23 cellular contexts compared by ENCODE assay signal in the genomic region with DNA sequence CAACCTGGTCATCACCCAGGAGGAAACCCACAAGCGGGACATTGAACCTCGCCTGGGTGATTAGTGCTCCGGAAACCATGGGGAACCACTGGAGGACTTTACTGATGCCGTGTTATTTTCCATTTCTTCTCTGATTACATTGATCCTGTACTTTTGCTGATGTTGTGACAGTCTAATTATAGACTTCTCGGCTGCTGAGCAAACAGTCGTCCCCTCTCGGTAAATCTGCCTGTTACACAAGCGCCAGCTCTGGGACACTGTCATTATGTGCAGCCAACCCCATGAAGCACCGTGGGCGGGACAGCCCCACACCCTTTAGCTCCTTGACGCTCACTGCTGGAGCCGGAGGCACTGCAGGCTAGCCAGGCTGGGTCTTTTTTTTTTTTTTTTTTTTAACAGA. TPM values are rescaled to one million over a fixed set of nuclear protein-coding genes. Genes with fewer than 3 reads are reported as not detected.
DNase-seq lines count a peak whose midpoint lies in the region; ATAC-seq and TF ChIP-seq lines count a peak whose summit lies in the region.
"Had no signal": no experiment of that assay in that cellular context is flagged by ENCODE, and none has a peak within 500 bp of the region (broad histone marks: within the 10 kb centered on the region; RNA-seq: fewer than 3 reads in every experiment).

No MANE protein-coding gene starts in this region.

- peak; percentile 70 for ATAC-seq in left ventricle myocardium superior
- ATAC-seq in psoas muscle = peak; percentile 92 to 97 (median 96)
- ATAC-seq in HG03196 (IDR thresholded peaks at IDR 0.05; ENCODE audit: unreplicated experiment) = no peak
- ATAC-seq in activated CD4-positive, CD25-positive, alpha-beta regulatory T cell treated with anti-CD3 and anti-CD28 coated beads, Interleukin-2, amount 50 U/mL, for 24 hours = no peak
- ATAC-seq: activated CD8-positive, alpha-beta T cell treated with anti-CD3 and anti-CD28 coated beads, Interleukin-2, amount 10 ng/mL, durations not matched to agents 7 days and 5 days; activated T-cell treated with anti-CD3 and anti-CD28 coated beads, Interleukin-2, amount 50 U/mL, for 72 hours; GM23338; naive thymus-derived CD4-positive, alpha-beta T cell had no signal

- intact Hi-C loops in left ventricle myocardium superior (cut with micrococcal nuclease) = no loop called here
- intact Hi-C loops in psoas muscle (cut with DNase I) = no loop called here
- intact Hi-C loops in Caco-2 (cut with micrococcal nuclease; ENCODE audit: unreplicated experiment) = no loop called here

- no peaks in the 10 kb centered on the region for H3K36me3 Mint-ChIP-seq in Caco-2 (ENCODE audit: insufficient read depth, unreplicated experiment)
- H3K36me3 Mint-ChIP-seq: activated naive CD8-positive, alpha-beta T cell treated with anti-CD3 and anti-CD28 coated beads for 36 hours; naive thymus-derived CD4-positive, alpha-beta T cell had no signal

- TF ChIP-seq CTCF in psoas muscle (IDR thresholded peaks at IDR 0.05) = no peak
- no peak for TF ChIP-seq CTCF in Caco-2 (IDR thresholded peaks at IDR 0.05; ENCODE audit: insufficient read depth in 1 of 2, low read depth in 1 of 2, low read length in 1 of 2, severe bottlenecking in 1 of 2, unreplicated experiment in 1 of 2)

- no peaks in the 10 kb centered on the region for H3K9me3 ChIP-seq in psoas muscle
- H3K9me3 ChIP-seq in Caco-2 = no peaks in the 10 kb centered on the region
- H3K9me3 ChIP-seq: BE2C, thoracic aorta had no signal

- DNase-seq in HuH-7.5 (ENCODE audit: low spot score) = peak; percentile 52
- peak; percentile 76 for DNase-seq in NCI-H2227 (lab: John Stamatoyannopoulos, UW; ENCODE audit: unreplicated experiment)
- peak; percentile 48 for DNase-seq in left ventricle myocardium superior
- peak; percentile 76 to 91 for DNase-seq in psoas muscle
- no peak for DNase-seq in SIG-M5 treated with dmso at 0.1 percent for 504 hours (lab: John Stamatoyannopoulos, UW; ENCODE audit: unreplicated experiment)
- no peak for DNase-seq in Caco-2
- DNase-seq: activated CD8-positive, alpha-beta T cell treated with anti-CD3 and anti-CD28 coated beads, Interleukin-2, amount 10 ng/mL, durations not matched to agents 7 days and 5 days; activated naive CD8-positive, alpha-beta T cell treated with anti-CD3 and anti-CD28 coated beads for 36 hours; activated T-cell treated with anti-CD3 and anti-CD28 coated beads, Interleukin-2, amount 50 U/mL, for 72 hours; BE2C; brain microvascular endothelial cell; dermis blood vessel endothelial cell; foreskin melanocyte; GF-D8; Kasumi-1; naive thymus-derived CD4-positive, alpha-beta T cell; NCI-H2029; T-helper 1 cell had no signal

- POLR2A ChIA-PET in Caco-2 (lab: Charles Lee) = no interaction called here

- no peak overlapping the region for H3K4me3 Mint-ChIP-seq in Caco-2 (ENCODE audit: unreplicated experiment)
- H3K4me3 Mint-ChIP-seq: activated CD8-positive, alpha-beta T cell treated with anti-CD3 and anti-CD28 coated beads, Interleukin-2, amount 10 ng/mL, durations not matched to agents 7 days and 5 days; activated naive CD8-positive, alpha-beta T cell treated with anti-CD3 and anti-CD28 coated beads for 36 hours; activated T-cell treated with anti-CD3 and anti-CD28 coated beads, Interleukin-2, amount 50 U/mL, for 72 hours; GM23338; naive thymus-derived CD4-positive, alpha-beta T cell had no signal

- no peaks in the 10 kb centered on the region for H3K36me3 ChIP-seq in psoas muscle (ENCODE audit: insufficient read depth in 1 of 2, low read depth in 1 of 2)
- no peaks in the 10 kb centered on the region for H3K36me3 ChIP-seq in Caco-2 (ENCODE audit: control insufficient read depth, insufficient read depth, low read length)
- H3K36me3 ChIP-seq: BE2C, brain microvascular endothelial cell, thoracic aorta had no signal

- no peaks in the 10 kb centered on the region for H3K9me3 Mint-ChIP-seq in Caco-2 (ENCODE audit: unreplicated experiment)
- H3K9me3 Mint-ChIP-seq: activated naive CD8-positive, alpha-beta T cell treated with anti-CD3 and anti-CD28 coated beads for 36 hours; activated T-cell treated with anti-CD3 and anti-CD28 coated beads, Interleukin-2, amount 50 U/mL, for 72 hours; GM23338; naive thymus-derived CD4-positive, alpha-beta T cell had no signal

- 24 to 38% (median 26%) methylated on average over 12 of the region's 12 CpGs for WGBS in psoas muscle, 3 donors

- H3K27ac Mint-ChIP-seq in Caco-2 (ENCODE audit: unreplicated experiment) = no peak overlapping the region
- H3K27ac Mint-ChIP-seq: activated CD8-positive, alpha-beta T cell treated with anti-CD3 and anti-CD28 coated beads, Interleukin-2, amount 10 ng/mL, durations not matched to agents 7 days and 5 days; activated naive CD8-positive, alpha-beta T cell treated with anti-CD3 and anti-CD28 coated beads for 36 hours; activated T-cell treated with anti-CD3 and anti-CD28 coated beads, Interleukin-2, amount 50 U/mL, for 72 hours; GM23338; naive thymus-derived CD4-positive, alpha-beta T cell had no signal

- no TSS peak for BruUV-seq in Caco-2 (replicated peaks; lab: Mats Ljungman, UMichigan)

- peak overlapping the region; percentile 88 for H3K27ac ChIP-seq in psoas muscle
- H3K27ac ChIP-seq: brain microvascular endothelial cell, RWPE1, thoracic aorta had no signal

- H3K27me3 ChIP-seq in psoas muscle (ENCODE audit: insufficient read depth in 3 of 3, low read length in 2 of 3) = no peaks in the 10 kb centered on the region
- H3K27me3 ChIP-seq in Caco-2 (replicated peaks; ENCODE audit: control insufficient read depth, insufficient read depth, low read length) = no peaks in the 10 kb centered on the region

- no peaks in the 10 kb centered on the region for H3K27me3 Mint-ChIP-seq in Caco-2 (ENCODE audit: insufficient read depth, unreplicated experiment)

- no peaks in the 10 kb centered on the region for H3K4me1 Mint-ChIP-seq in Caco-2 (ENCODE audit: low read depth, unreplicated experiment)

- H3K4me3 ChIP-seq in psoas muscle (peak overlapping the region; percentile 41), Caco-2 (ENCODE audit: low read depth, low read length) (no peak overlapping the region)
- H3K4me3 ChIP-seq: GM23338, thoracic aorta had no signal

- CTCF ChIA-PET in Caco-2 (lab: Charles Lee) = no interaction called here

- peaks cover 22% of the 10 kb centered on the region for H3K4me1 ChIP-seq in psoas muscle
- H3K4me1 ChIP-seq in Caco-2 = no peaks in the 10 kb centered on the region
- H3K4me1 ChIP-seq: BE2C had no signal

RNA-seq across cellular contexts. Expression of gene TENT5C, which starts 6.0 kb away (rescaled TPM):
- 16.7 TPM for total RNA-seq in left ventricle myocardium superior
- total RNA-seq in psoas muscle = 10 to 100 TPM in 3 of 4 donors, 1 to 10 TPM in 1; 3.1 to 31.4 (median 15.9) TPM
- 1 to 10 TPM; 1.5 to 9.7 (median 2.7) TPM for polyA plus RNA-seq in psoas muscle
- total RNA-seq in Caco-2 (2022) = 19.8 and 24.4 TPM in 2 replicates

Comparison
In these comparisons a context has a peak if more than half of its experiments do, and no peak if none do; other contexts are left out.
1. DNase-seq: peak in HuH-7.5 (single experiment), NCI-H2227 (single experiment), left ventricle myocardium superior (single experiment) and psoas muscle (2 of 2); none in SIG-M5 treated with dmso at 0.1 percent for 504 hours (single experiment) and Caco-2 (0 of 2).
2. ATAC-seq: peak in left ventricle myocardium superior (single experiment) and psoas muscle (4 of 4); none in HG03196 (single experiment) and activated CD4-positive, CD25-positive, alpha-beta regulatory T cell treated with anti-CD3 and anti-CD28 coated beads, Interleukin-2, amount 50 U/mL, for 24 hours (0 of 2).